15 cellular contexts compared by ENCODE assay signal in the genomic region with DNA sequence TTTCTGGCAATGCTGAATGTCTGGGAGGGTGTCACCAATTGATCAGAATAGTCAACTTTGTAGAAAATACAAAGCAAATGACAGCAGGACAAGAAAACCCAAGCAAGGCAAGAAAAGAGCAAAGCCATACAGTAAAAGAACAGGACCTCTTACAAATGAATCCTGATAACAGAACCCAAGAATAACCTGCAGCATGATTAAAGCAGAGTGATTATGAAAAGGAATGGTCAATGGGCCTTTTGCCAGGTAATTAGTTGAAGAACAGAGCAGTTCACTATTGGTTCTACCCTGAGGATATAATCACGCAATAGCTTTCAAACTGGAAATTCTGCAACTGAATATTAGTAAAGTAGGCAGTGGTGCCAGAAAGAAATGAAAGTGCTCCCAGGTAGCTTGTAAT.
DNase-seq lines count a peak whose midpoint lies in the region; ATAC-seq and TF ChIP-seq lines count a peak whose summit lies in the region.
"Had no signal": no experiment of that assay in that cellular context is flagged by ENCODE, and none has a peak within 500 bp of the region (broad histone marks: within the 10 kb centered on the region; RNA-seq: fewer than 3 reads in every experiment).

No MANE protein-coding gene starts in this region.

- H3K4me1 ChIP-seq in SK-N-SH (ENCODE audit: control insufficient read depth in 1 of 2, insufficient read depth in 2 of 2, low read depth in 1 of 2, low read length in 1 of 2) = no peaks in the 10 kb centered on the region
- H3K4me1 ChIP-seq: BLaER1, Caco-2, HAP-1 had no signal

- TF ChIP-seq CTCF in SK-N-SH (IDR thresholded peaks at IDR 0.05) (no peak), RWPE1 (conservative IDR thresholded peaks at IDR 0.05; ENCODE audit: low read depth) (no peak)

- H3K9ac ChIP-seq in SK-N-SH = no peak overlapping the region
- H3K9ac ChIP-seq: BLaER1 had no signal

- no peak overlapping the region for H3K4me2 ChIP-seq in SK-N-SH
- H3K4me2 ChIP-seq: BLaER1 had no signal

- peak in 1 of 2 experiments; percentile 74; a peak in 1 of 4 replicates for TF ChIP-seq EP300 in SK-N-SH (IDR thresholded peaks at IDR 0.05; ENCODE audit: borderline replicate concordance in 1 of 2, low read depth in 1 of 2, low read length in 1 of 2)

- CTCF ChIA-PET in SK-N-SH (lab: Yijun Ruan, JAX) (interaction anchor here (1.2 kb wide), 1 partner anchor 9 kb away, joined by 3 read pairs; no protein-coding TSS in a partner anchor), RWPE1 (lab: Yijun Ruan, JAX) (interaction anchor here (0.6 kb wide), 1 partner anchor 1180 kb away, joined by 4 read pairs; no protein-coding TSS in a partner anchor)

- no peaks in the 10 kb centered on the region for H3K9me2 ChIP-seq in SK-N-SH

- TF ChIP-seq RAD21 in SK-N-SH (IDR thresholded peaks at IDR 0.05; ENCODE audit: low read length) = peak; percentile 22; the same call in 1 of the 2 replicates

- peak in 2 of 3 experiments; percentile 7 to 61 for DNase-seq in NCI-H1417 (lab: John Stamatoyannopoulos, UW)
- DNase-seq in NCI-H1417 treated with DMSO at 0.1 percent for 48 hours (lab: John Stamatoyannopoulos, UW) = no peak
- DNase-seq in SK-N-SH = peak; percentile 7
- peak; percentile 4 for DNase-seq in RWPE1 (ENCODE audit: low spot score)
- DNase-seq: Caco-2; CD8-positive, alpha-beta memory T cell; DND-41; GF-D8 had no signal

- no peaks in the 10 kb centered on the region for H4K20me1 ChIP-seq in SK-N-SH (ENCODE audit: insufficient read depth)
- H4K20me1 ChIP-seq: BLaER1 had no signal

- H3K27ac ChIP-seq in SK-N-SH (ENCODE audit: low read depth in 2 of 2, low read length in 1 of 2) = peak overlapping the region in 1 of 2 experiments; percentile 1; a peak in 1 of 4 replicates
- H3K27ac ChIP-seq in RWPE1 = no peak overlapping the region
- H3K27ac ChIP-seq: 22Rv1, BLaER1 had no signal

- H3K9me3 ChIP-seq in SK-N-SH = no peaks in the 10 kb centered on the region
- H3K9me3 ChIP-seq: Caco-2, HAP-1 had no signal

- no peaks in the 10 kb centered on the region for H3F3A ChIP-seq in SK-N-SH (replicated peaks; ENCODE audit: insufficient read depth)

- H3K27me3 ChIP-seq in SK-N-SH (ENCODE audit: insufficient read depth) = no peaks in the 10 kb centered on the region
- H3K27me3 ChIP-seq: BLaER1 had no signal

- WGBS in SK-N-SH (ENCODE audit: low lambda C conversion rate) = 11% methylated on average over 1 of the region's 1 CpG

- POLR2A ChIA-PET in SK-N-SH (lab: Yijun Ruan, JAX) = no interaction called here
- POLR2A ChIA-PET in RWPE1 (lab: Yijun Ruan, JAX; ENCODE audit: low non-redundant PET) = no interaction called here

- ATAC-seq in SK-N-SH treated with all-trans-retinoic acid at 6 μM for 48 hours (no peak), HG02852 (IDR thresholded peaks at IDR 0.05; ENCODE audit: unreplicated experiment) (no peak), GM21576 (IDR thresholded peaks at IDR 0.05; ENCODE audit: unreplicated experiment) (no peak), esophagus mucosa (no peak)

- no peak overlapping the region for H2AFZ ChIP-seq in SK-N-SH (ENCODE audit: low read depth)

- H3K4me3 ChIP-seq in SK-N-SH (ENCODE audit: low read depth in 2 of 2, low read length in 1 of 2) = no peak overlapping the region
- H3K4me3 ChIP-seq: BLaER1, HAP-1 had no signal

- H3K36me3 ChIP-seq in SK-N-SH (replicated peaks in 1 of 2; ENCODE audit: control insufficient read depth in 1 of 2, insufficient read depth in 2 of 2, low read length in 1 of 2) = no peaks in the 10 kb centered on the region
- H3K36me3 ChIP-seq: BLaER1, HAP-1 had no signal

- H3K79me2 ChIP-seq in SK-N-SH (ENCODE audit: insufficient read depth) = no peaks in the 10 kb centered on the region

TF ChIP-seq in SK-N-SH, 30 proteins besides CTCF, POLR2A, EP300 and RAD21:
- TF ChIP-seq GATA2 (CRISPR knock-in tag; IDR thresholded peaks at IDR 0.05) (peak; percentile 64), SMC3 (IDR thresholded peaks at IDR 0.05; ENCODE audit: low read depth, low read length) (peak; percentile 6; the same call in 1 of the 2 replicates), CHD2 (IDR thresholded peaks at IDR 0.05; ENCODE audit: low read length, partially characterized antibody) (peak; percentile 48), ELF1 (IDR thresholded peaks at IDR 0.05) (no peak)
TF ChIP-seq in SK-N-SH: peak in this region for 3.

TF ChIP-seq in SK-N-SH treated with all-trans-retinoic acid at 6 μM for 48 hours, 23 proteins besides CTCF, POLR2A, EP300 and RAD21:
- TF ChIP-seq, protein P1, sequence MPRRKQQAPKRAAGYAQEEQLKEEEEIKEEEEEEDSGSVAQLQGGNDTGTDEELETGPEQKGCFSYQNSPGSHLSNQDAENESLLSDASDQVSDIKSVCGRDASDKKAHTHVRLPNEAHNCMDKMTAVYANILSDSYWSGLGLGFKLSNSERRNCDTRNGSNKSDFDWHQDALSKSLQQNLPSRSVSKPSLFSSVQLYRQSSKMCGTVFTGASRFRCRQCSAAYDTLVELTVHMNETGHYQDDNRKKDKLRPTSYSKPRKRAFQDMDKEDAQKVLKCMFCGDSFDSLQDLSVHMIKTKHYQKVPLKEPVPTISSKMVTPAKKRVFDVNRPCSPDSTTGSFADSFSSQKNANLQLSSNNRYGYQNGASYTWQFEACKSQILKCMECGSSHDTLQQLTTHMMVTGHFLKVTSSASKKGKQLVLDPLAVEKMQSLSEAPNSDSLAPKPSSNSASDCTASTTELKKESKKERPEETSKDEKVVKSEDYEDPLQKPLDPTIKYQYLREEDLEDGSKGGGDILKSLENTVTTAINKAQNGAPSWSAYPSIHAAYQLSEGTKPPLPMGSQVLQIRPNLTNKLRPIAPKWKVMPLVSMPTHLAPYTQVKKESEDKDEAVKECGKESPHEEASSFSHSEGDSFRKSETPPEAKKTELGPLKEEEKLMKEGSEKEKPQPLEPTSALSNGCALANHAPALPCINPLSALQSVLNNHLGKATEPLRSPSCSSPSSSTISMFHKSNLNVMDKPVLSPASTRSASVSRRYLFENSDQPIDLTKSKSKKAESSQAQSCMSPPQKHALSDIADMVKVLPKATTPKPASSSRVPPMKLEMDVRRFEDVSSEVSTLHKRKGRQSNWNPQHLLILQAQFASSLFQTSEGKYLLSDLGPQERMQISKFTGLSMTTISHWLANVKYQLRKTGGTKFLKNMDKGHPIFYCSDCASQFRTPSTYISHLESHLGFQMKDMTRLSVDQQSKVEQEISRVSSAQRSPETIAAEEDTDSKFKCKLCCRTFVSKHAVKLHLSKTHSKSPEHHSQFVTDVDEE (CRISPR knock-in tag; IDR thresholded peaks at IDR 0.05) = no peak
- no peak for TF ChIP-seq TCF4 (CRISPR knock-in tag; IDR thresholded peaks at IDR 0.05; ENCODE audit: borderline replicate concordance)
- no peak for TF ChIP-seq PPARA (CRISPR knock-in tag; IDR thresholded peaks at IDR 0.05; ENCODE audit: borderline replicate concordance)
- TF ChIP-seq ZFP3 (CRISPR knock-in tag; IDR thresholded peaks at IDR 0.05) = no peak
- no peak for TF ChIP-seq CSDC2 (CRISPR knock-in tag; IDR thresholded peaks at IDR 0.05)
